In the genomic region with DNA sequence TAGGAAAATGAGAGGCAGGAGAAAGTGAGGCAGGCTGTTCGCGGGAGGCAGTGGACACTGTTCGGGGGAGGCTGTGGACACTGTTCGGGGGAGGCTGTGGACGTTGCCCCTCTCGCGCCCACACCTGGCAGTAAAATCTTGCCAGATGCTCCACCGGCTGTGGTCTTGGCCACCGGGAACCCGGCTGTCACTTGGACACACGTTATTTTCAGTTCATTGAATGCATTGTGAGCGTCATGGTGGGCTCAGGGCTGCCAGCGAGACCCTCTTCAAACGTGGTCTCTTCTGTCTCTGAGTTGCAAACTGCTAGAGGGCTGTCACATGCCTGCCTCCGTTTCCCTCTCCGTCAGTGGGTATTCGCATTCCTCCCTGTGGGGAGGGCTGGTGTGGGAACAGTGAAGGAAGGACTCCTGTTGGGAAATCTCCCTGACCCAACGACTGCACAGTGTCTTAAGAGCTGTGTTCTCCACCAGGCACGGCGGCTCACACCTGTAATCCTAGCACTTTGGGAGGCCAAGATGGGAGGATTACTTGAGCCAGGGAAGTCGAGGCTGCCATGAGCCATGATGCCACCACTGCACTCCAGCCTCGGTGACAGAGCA, we compare ENCODE assay signal across 11 cellular contexts. TPM values are rescaled to one million over a fixed set of nuclear protein-coding genes. Genes with fewer than 3 reads are reported as not detected.
DNase-seq lines count a peak whose midpoint lies in the region; ATAC-seq and TF ChIP-seq lines count a peak whose summit lies in the region.
"Had no signal": no experiment of that assay in that cellular context is flagged by ENCODE, and none has a peak within 500 bp of the region (broad histone marks: within the 10 kb centered on the region; RNA-seq: fewer than 3 reads in every experiment).

No MANE protein-coding gene starts in this region.

- H3K4me2 ChIP-seq in IMR-90 (ENCODE audit: low read depth, low read length): peak overlapping the region; percentile 50

- H3K18ac ChIP-seq in IMR-90 (ENCODE audit: low read depth, low read length): peak overlapping the region; percentile 4; the same call in 1 of the 2 replicates

- H2BK5ac ChIP-seq in IMR-90 (ENCODE audit: low read depth, low read length, poor library complexity, severe bottlenecking): no peak overlapping the region

- 29% methylated on average over 12 of the region's 22 CpGs; no CpG with 5 or more reads in 1 of the 2 experiments for WGBS in IMR-90 (ENCODE audit: extremely low coverage in 2 of 2, insufficient read length in 1 of 2), 2 experiments

- H2BK120ac ChIP-seq in IMR-90 (ENCODE audit: low read depth, low read length): no peak overlapping the region

- dilution Hi-C loops in IMR-90 (cut with HindIII; ENCODE audit: low sequenced_read_pairs, unreplicated experiment): no loop called here

- H3K4me3 Mint-ChIP-seq in natural killer cell: peak overlapping the region; percentile 83

- peaks cover 20 to 32% of the 10 kb centered on the region in 2 experiments for H3K79me1 ChIP-seq in IMR-90 (ENCODE audit: low read depth in 1 of 2, low read length in 2 of 2)

- H4K91ac ChIP-seq in IMR-90 (ENCODE audit: insufficient read depth, low read depth, low read length): no peak overlapping the region

- peaks cover 13% of the 10 kb centered on the region for H3K9me1 ChIP-seq in IMR-90 (ENCODE audit: insufficient read depth, low read length)

- TF ChIP-seq CTCF in AG04449 (IDR thresholded peaks at IDR 0.05; ENCODE audit: insufficient read depth, low read length, missing control alignments) (no peak), IMR-90 (conservative IDR thresholded peaks at IDR 0.05; ENCODE audit: low read depth, low read length) (no peak), coronary artery (IDR thresholded peaks at IDR 0.05) (no peak), natural killer cell (IDR thresholded peaks at IDR 0.05) (no peak)

- peaks cover 35% of the 10 kb centered on the region for H3K4me1 ChIP-seq in IMR-90 (ENCODE audit: control insufficient read depth, insufficient read depth, low read length)

- H3K4ac ChIP-seq in IMR-90 (ENCODE audit: low read depth, low read length): peak overlapping the region; percentile 4

- no peak overlapping the region for H2BK20ac ChIP-seq in IMR-90 (ENCODE audit: low read depth, low read length)

- intact Hi-C loops in IMR-90 (cut with micrococcal nuclease) (no loop called here), natural killer cell (cut with micrococcal nuclease) (no loop called here)

- peak overlapping the region; percentile 84 for H2AFZ ChIP-seq in IMR-90 (replicated peaks; ENCODE audit: low read length, poor library complexity)

- POLR2A ChIA-PET in AG04449 (lab: Yijun Ruan, JAX) (no interaction called here), IMR-90 (lab: Charles Lee; ENCODE audit: unreplicated experiment) (no interaction called here)

- CTCF ChIA-PET in AG04449 (lab: Yijun Ruan, JAX): interaction anchor here (0.7 to 4.1 kb wide), 3 partner anchors 25 to 32 kb away, joined by 3 to 41 read pairs (median 3); no protein-coding TSS in a partner anchor
- CTCF ChIA-PET in IMR-90 (lab: Yijun Ruan, JAX): no interaction called here

- H3K23ac ChIP-seq in IMR-90 (ENCODE audit: low read depth, low read length): 0 out of 2 replicates have a peak overlapping the region, but pooled peaks have one; percentile 60

- DNase-seq in AG04449 (ENCODE audit: low read depth, low spot score) (no peak), IMR-90 (no peak), coronary artery (ENCODE audit: low spot score) (no peak), natural killer cell (no peak), OCI-M2 (lab: John Stamatoyannopoulos, UW; ENCODE audit: unreplicated experiment) (no peak), NCI-H510A (lab: John Stamatoyannopoulos, UW) (no peak)
- DNase-seq: GF-D8, NCI-H446 treated with DMSO at 0.1 percent for 48 hours had no signal

- in situ Hi-C loops in IMR-90 (cut with MboI; ENCODE audit: low sequenced_read_pairs): no loop called here

- H4K5ac ChIP-seq in IMR-90 (ENCODE audit: low read depth, low read length): no peak overlapping the region

- ATAC-seq in IMR-90 (ENCODE audit: low read depth) (no peak), natural killer cell (no peak), GM19397 (IDR thresholded peaks at IDR 0.05; ENCODE audit: unreplicated experiment) (no peak), HG02678 (IDR thresholded peaks at IDR 0.05; ENCODE audit: unreplicated experiment) (no peak)

- H3K4me3 ChIP-seq in AG04449 (ENCODE audit: low read depth, low read length) (peak overlapping the region; percentile 65), IMR-90 (ENCODE audit: insufficient read depth, low read depth, low read length) (peak overlapping the region; percentile 62), coronary artery (peak overlapping the region; percentile 77)

- no peak for TF ChIP-seq RAD21 in IMR-90 (IDR thresholded peaks at IDR 0.05; ENCODE audit: low read length)

- H2AK5ac ChIP-seq in IMR-90 (ENCODE audit: low read depth, low read length): no peak overlapping the region; the same call in 1 of the 2 replicates

- H3K27me3 ChIP-seq in IMR-90 (ENCODE audit: control insufficient read depth, insufficient read depth, low read length): no peaks in the 10 kb centered on the region

- no peak overlapping the region for H3K56ac ChIP-seq in IMR-90 (ENCODE audit: extremely low read depth, insufficient read depth, low read length)

- H3K9me3 ChIP-seq in IMR-90 (ENCODE audit: control insufficient read depth, insufficient read depth, low read length): no peaks in the 10 kb centered on the region
- H3K9me3 ChIP-seq: mucosa of descending colon had no signal

- H3K36me3 ChIP-seq in IMR-90 (ENCODE audit: control insufficient read depth, insufficient read depth, low read length): peaks cover 1% of the 10 kb centered on the region; the same call in 1 of the 2 replicates

- peak overlapping the region in 1 of 2 experiments; percentile 12; a peak in 1 of 4 replicates for H4K8ac ChIP-seq in IMR-90 (ENCODE audit: low read depth in 2 of 2, low read length in 2 of 2)

- no peak overlapping the region for H3K27ac ChIP-seq in IMR-90 (ENCODE audit: insufficient read depth, low read length)
- no peak overlapping the region for H3K27ac ChIP-seq in coronary artery

- H3K27me3 Mint-ChIP-seq in natural killer cell (ENCODE audit: low read depth in 2 of 2): no peaks in the 10 kb centered on the region

- BruUV-seq in IMR-90 (replicated peaks; lab: Mats Ljungman, UMichigan): no TSS peak

- H3K9ac ChIP-seq in IMR-90 (ENCODE audit: low read depth, low read length): peak overlapping the region; percentile 5; the same call in 1 of the 2 replicates

- H3K14ac ChIP-seq in IMR-90 (replicated peaks; ENCODE audit: low read depth, low read length): no peak overlapping the region

- H3K9me3 Mint-ChIP-seq in natural killer cell: no peaks in the 10 kb centered on the region

- no peak for TF ChIP-seq POLR2A in IMR-90 (IDR thresholded peaks at IDR 0.05; ENCODE audit: low read depth, low read length)

- H4K20me1 ChIP-seq in IMR-90 (ENCODE audit: insufficient read depth, low read length): peaks cover 24% of the 10 kb centered on the region

- no peaks in the 10 kb centered on the region for H3K36me3 Mint-ChIP-seq in natural killer cell

- H3K4me1 Mint-ChIP-seq in natural killer cell: peaks cover 42 to 63% of the 10 kb centered on the region in 2 donors

- no peak overlapping the region for H2BK15ac ChIP-seq in IMR-90 (ENCODE audit: low read depth, low read length)

- H2AK9ac ChIP-seq in IMR-90 (replicated peaks; ENCODE audit: low read depth, low read length, poor library complexity): peak overlapping the region; percentile 12

- H3K27ac Mint-ChIP-seq in natural killer cell: peak overlapping the region in 1 of 2 donors; percentile 35

TF ChIP-seq in IMR-90, 13 proteins besides CTCF, POLR2A, EP300 and RAD21:
- 0 out of 2 replicates have a peak, but pooled peaks have one; percentile 9 for TF ChIP-seq CEBPB (IDR thresholded peaks at IDR 0.05; ENCODE audit: low read depth, low read length)
- TF ChIP-seq, protein P1, sequence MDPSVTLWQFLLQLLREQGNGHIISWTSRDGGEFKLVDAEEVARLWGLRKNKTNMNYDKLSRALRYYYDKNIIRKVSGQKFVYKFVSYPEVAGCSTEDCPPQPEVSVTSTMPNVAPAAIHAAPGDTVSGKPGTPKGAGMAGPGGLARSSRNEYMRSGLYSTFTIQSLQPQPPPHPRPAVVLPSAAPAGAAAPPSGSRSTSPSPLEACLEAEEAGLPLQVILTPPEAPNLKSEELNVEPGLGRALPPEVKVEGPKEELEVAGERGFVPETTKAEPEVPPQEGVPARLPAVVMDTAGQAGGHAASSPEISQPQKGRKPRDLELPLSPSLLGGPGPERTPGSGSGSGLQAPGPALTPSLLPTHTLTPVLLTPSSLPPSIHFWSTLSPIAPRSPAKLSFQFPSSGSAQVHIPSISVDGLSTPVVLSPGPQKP (IDR thresholded peaks at IDR 0.05; ENCODE audit: borderline replicate concordance, low read depth, low read length): no peak

RNA-seq across cellular contexts. Expression of gene PRR5, which starts 1.4 kb away (rescaled TPM):
- total RNA-seq in IMR-90 (2012; rRNA removed): 7.5 and 8.1 TPM in 2 replicates
- 23.1 and 24.3 TPM in 2 replicates for polyA plus RNA-seq in IMR-90 (2012; rRNA removed)
- polyA plus RNA-seq in IMR-90 (2012; cell fraction: cytosol; rRNA removed): 17.7 and 39.4 TPM in 2 replicates
- 39.7 and 77.7 TPM in 2 replicates for polyA plus RNA-seq in IMR-90 (2012; cell fraction: nucleus; rRNA removed; ENCODE audit: low replicate concordance)
- total RNA-seq in natural killer cell: 100 to 1,000 TPM in 1 of 3 donors, 10 to 100 TPM in 2; 92.6 to 133 (median 93.4) TPM

RNA-seq across cellular contexts. Expression of gene ARHGAP8, which starts 49.0 kb away (rescaled TPM):
- total RNA-seq in IMR-90 (2012; rRNA removed): 0.18 and 0.28 TPM in 2 replicates
- 0.06 and 0.21 TPM in 2 replicates for polyA plus RNA-seq in IMR-90 (2012; rRNA removed)
- 0.11 and 0.17 TPM in 2 replicates for polyA plus RNA-seq in IMR-90 (2012; cell fraction: cytosol; rRNA removed)
- 0.78 and 0.85 TPM in 2 replicates for polyA plus RNA-seq in IMR-90 (2012; cell fraction: nucleus; rRNA removed; ENCODE audit: low replicate concordance)
- 10 to 100 TPM; 23.6 to 32.6 (median 26.5) TPM for total RNA-seq in natural killer cell

Comparison
In these comparisons a context has a peak if more than half of its experiments do, and no peak if none do; other contexts are left out.
1. RNA of gene PRR5, which starts 1.4 kb away (total RNA-seq): 92.6 to 133 TPM in natural killer cell; 7.5 to 8.1 TPM in IMR-90; every median in the first group is over 10 times any median in the second.
2. RNA of gene ARHGAP8, which starts 49.0 kb away (total RNA-seq): 23.6 to 32.6 TPM in natural killer cell; 0.18 to 0.28 TPM in IMR-90; every median in the first group is over 10 times any median in the second.
3. Peak in every context shown above with its lines, with median percentiles within 50 percentile points of each other: H3K4me3 ChIP-seq.